14 cellular contexts compared by ENCODE assay signal in the genomic region with DNA sequence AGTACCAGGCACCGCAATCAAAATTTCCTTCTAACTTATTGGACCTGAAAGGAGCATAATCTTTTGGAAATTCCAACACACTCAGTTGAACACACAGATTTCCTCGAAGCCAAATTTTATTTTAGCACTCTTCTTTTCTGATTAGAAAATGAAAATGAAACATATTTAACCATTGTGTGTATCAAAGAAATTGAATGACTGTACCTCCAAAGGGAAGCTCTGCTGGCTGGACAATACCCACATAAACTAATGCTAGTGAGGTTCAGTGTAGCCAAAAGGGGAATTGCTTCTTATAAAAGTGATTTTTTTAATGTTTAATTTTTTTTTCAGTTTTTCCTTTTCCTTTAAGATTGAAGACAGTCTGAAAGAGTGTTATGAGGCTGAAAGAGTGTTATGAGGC.
"Had no signal": no experiment of that assay in that cellular context is flagged by ENCODE, and none has a peak within 500 bp of the region (broad histone marks: within the 10 kb centered on the region; RNA-seq: fewer than 3 reads in every experiment).

No MANE protein-coding gene starts in this region.

- H3K9me3 ChIP-seq: adrenal gland, sigmoid colon, upper lobe of right lung had no signal

- H3K27me3 ChIP-seq: adrenal gland, sigmoid colon, upper lobe of right lung had no signal

- DNase-seq: activated CD4-positive, alpha-beta T cell treated with anti-CD3 and anti-CD28 coated beads, Interleukin-2, amount 50 U/mL, for 4 hours; activated gamma-delta T cell; activated T-cell treated with anti-CD3 and anti-CD28 coated beads, Interleukin-2, amount 50 U/mL, for 72 hours; adrenal gland; effector memory CD8-positive, alpha-beta T cell; mesenchymal stem cell; naive thymus-derived CD8-positive, alpha-beta T cell; posterior cingulate gyrus; sigmoid colon; stimulated activated CD4-positive, alpha-beta T cell treated with anti-CD3 and anti-CD28 coated beads, Interleukin-12 subunit alpha, Interleukin-12 subunit beta, amount 100 ng/mL, for 4 hours; stimulated activated CD4-positive, alpha-beta T cell treated with anti-CD3 and anti-CD28 coated beads, Interleukin-1b, Interleukin-23, amount 100 ng/mL, for 48 hours; stimulated activated CD8-positive, alpha-beta memory T cell treated with anti-CD3 and anti-CD28 coated beads, Interleukin-4, amount 100 ng/mL, for 48 hours; stimulated activated naive CD4-positive, alpha-beta T cell; upper lobe of right lung had no signal

- H3K36me3 ChIP-seq: adrenal gland, sigmoid colon, upper lobe of right lung had no signal

- H3K4me1 ChIP-seq: adrenal gland, sigmoid colon, upper lobe of right lung had no signal

- H3K27ac ChIP-seq: adrenal gland, sigmoid colon, upper lobe of right lung had no signal

- ATAC-seq: activated T-cell treated with anti-CD3 and anti-CD28 coated beads, Interleukin-2, amount 50 U/mL, for 72 hours; effector memory CD8-positive, alpha-beta T cell; naive thymus-derived CD8-positive, alpha-beta T cell; upper lobe of right lung had no signal

- H3K4me3 ChIP-seq: adrenal gland, sigmoid colon, upper lobe of right lung had no signal
